8 cellular contexts compared by ENCODE assay signal in genomic region chr11:62540804-62541671, GRCh38. TPM values are rescaled to one million over a fixed set of nuclear protein-coding genes. Genes with fewer than 3 reads are reported as not detected.
DNase-seq lines count a peak whose midpoint lies in the region; ATAC-seq and TF ChIP-seq lines count a peak whose summit lies in the region.

No MANE protein-coding gene starts in this region.

- H3K4me3 ChIP-seq in CD4-positive, alpha-beta memory T cell (ENCODE audit: low read length in 2 of 2) = peak overlapping the region; percentile 42 to 43
- H3K4me3 ChIP-seq in IMR-90 (ENCODE audit: insufficient read depth, low read depth, low read length) = 0 out of 2 replicates have a peak overlapping the region, but pooled peaks have one; percentile 2
- peak overlapping the region; percentile 94 for H3K4me3 ChIP-seq in adipocyte (ENCODE audit: low read length)
- peak overlapping the region; percentile 0 to 96 for H3K4me3 ChIP-seq in mesenchymal stem cell (ENCODE audit: insufficient read depth in 1 of 2, low read depth in 1 of 2, low read length in 2 of 2)

- H3K18ac ChIP-seq in IMR-90 (ENCODE audit: low read depth, low read length) (0 out of 2 replicates have a peak overlapping the region, but pooled peaks have one; percentile 7), mesenchymal stem cell (ENCODE audit: low read depth in 1 of 2, low read length in 2 of 2) (peak overlapping the region; percentile 0 to 22)

- H3K9ac ChIP-seq in IMR-90 (ENCODE audit: low read depth, low read length) (peak overlapping the region; percentile 49; the same call in 1 of the 2 replicates), adipocyte (ENCODE audit: low read length) (peak overlapping the region; percentile 100), mesenchymal stem cell (ENCODE audit: low read length) (peak overlapping the region; percentile 98)

- no peak for TF ChIP-seq CTCF in IMR-90 (conservative IDR thresholded peaks at IDR 0.05; ENCODE audit: low read depth, low read length)

- no TSS peak for BruUV-seq in IMR-90 (replicated peaks; lab: Mats Ljungman, UMichigan)

- H2AFZ ChIP-seq in IMR-90 (replicated peaks; ENCODE audit: low read length, poor library complexity) = no peak overlapping the region
- H2AFZ ChIP-seq in mesenchymal stem cell (ENCODE audit: low read depth, low read length) = no peak overlapping the region

- H3K4me1 Mint-ChIP-seq in CD4-positive, alpha-beta memory T cell = peaks cover 47 to 83% (median 62%) of the 10 kb centered on the region in 4 donors

- intact Hi-C loops in CD4-positive, alpha-beta memory T cell (cut with micrococcal nuclease) = no loop called here
- intact Hi-C loops in IMR-90 (cut with micrococcal nuclease) = loop anchor here (5.0 kb wide), 1 partner anchor 34 kb away; no protein-coding TSS in a partner anchor

- TF ChIP-seq RAD21 in IMR-90 (IDR thresholded peaks at IDR 0.05; ENCODE audit: low read length) = no peak

- peak overlapping the region; percentile 93 to 99 (median 98) for H3K27ac Mint-ChIP-seq in CD4-positive, alpha-beta memory T cell

- no peak overlapping the region for H2BK15ac ChIP-seq in IMR-90 (ENCODE audit: low read depth, low read length)
- H2BK15ac ChIP-seq in mesenchymal stem cell (ENCODE audit: low read depth, poor library complexity, severe bottlenecking) = no peak overlapping the region

- peaks cover 0 to 28% of the 10 kb centered on the region in 2 experiments; a peak in 2 of 4 replicates for H3K79me1 ChIP-seq in IMR-90 (ENCODE audit: low read depth in 1 of 2, low read length in 2 of 2)
- no peaks in the 10 kb centered on the region for H3K79me1 ChIP-seq in mesenchymal stem cell (replicated peaks; ENCODE audit: low read length, poor library complexity, severe bottlenecking)

- H3K27ac ChIP-seq in CD4-positive, alpha-beta memory T cell (ENCODE audit: low read depth, low read length) = peak overlapping the region; percentile 97
- H3K27ac ChIP-seq in IMR-90 (ENCODE audit: insufficient read depth, low read length) (peak overlapping the region; percentile 54), mesenchymal stem cell (ENCODE audit: low read length, poor library complexity, severe bottlenecking) (peak overlapping the region; percentile 82)

- H4K91ac ChIP-seq in IMR-90 (ENCODE audit: insufficient read depth, low read depth, low read length) = no peak overlapping the region
- H4K91ac ChIP-seq in mesenchymal stem cell (ENCODE audit: low read length) = peak overlapping the region; percentile 2

- H3K36me3 ChIP-seq in CD4-positive, alpha-beta memory T cell (ENCODE audit: insufficient read depth, low read length) = peaks cover 10% of the 10 kb centered on the region
- H3K36me3 ChIP-seq in IMR-90 (ENCODE audit: control insufficient read depth, insufficient read depth, low read length) (peaks cover 23% of the 10 kb centered on the region), adipocyte (ENCODE audit: control insufficient read depth, insufficient read depth, low read length, severe bottlenecking) (peaks cover 5% of the 10 kb centered on the region), mesenchymal stem cell (ENCODE audit: control insufficient read depth in 1 of 2, insufficient read depth in 2 of 2, low read depth in 1 of 2, low read length in 2 of 2) (peaks cover 21 to 60% of the 10 kb centered on the region in 2 experiments)

- peak overlapping the region; percentile 65 for H3K4me2 ChIP-seq in IMR-90 (ENCODE audit: low read depth, low read length)
- H3K4me2 ChIP-seq in mesenchymal stem cell (ENCODE audit: low read length, poor library complexity, severe bottlenecking) = peak overlapping the region; percentile 64

- ATAC-seq in GM19438 (IDR thresholded peaks at IDR 0.05; ENCODE audit: low read depth, unreplicated experiment) (peak; percentile 53), IMR-90 (ENCODE audit: low read depth) (no peak)

- peak overlapping the region; percentile 75 for H2AK9ac ChIP-seq in IMR-90 (replicated peaks; ENCODE audit: low read depth, low read length, poor library complexity)

- H3K56ac ChIP-seq in IMR-90 (ENCODE audit: extremely low read depth, insufficient read depth, low read length) = peak overlapping the region; percentile 10; the same call in 1 of the 2 replicates

- peaks cover 0 to 4% (median 0%) of the 10 kb centered on the region in 8 donors for H3K9me3 Mint-ChIP-seq in CD4-positive, alpha-beta memory T cell

- peaks cover 75% of the 10 kb centered on the region for H3K4me1 ChIP-seq in CD4-positive, alpha-beta memory T cell (ENCODE audit: insufficient read depth, low read length)
- H3K4me1 ChIP-seq in IMR-90 (ENCODE audit: control insufficient read depth, insufficient read depth, low read length) (peaks cover 50% of the 10 kb centered on the region), adipocyte (ENCODE audit: control insufficient read depth, insufficient read depth, low read length) (peaks cover 62% of the 10 kb centered on the region), mesenchymal stem cell (ENCODE audit: control insufficient read depth, insufficient read depth, low read depth, low read length) (peaks cover 51% of the 10 kb centered on the region)

- no peak overlapping the region for H4K5ac ChIP-seq in IMR-90 (ENCODE audit: low read depth, low read length)

- H3K27me3 Mint-ChIP-seq in CD4-positive, alpha-beta memory T cell = no peaks in the 10 kb centered on the region

- H3K23ac ChIP-seq in IMR-90 (ENCODE audit: low read depth, low read length) (peak overlapping the region; percentile 74), mesenchymal stem cell (ENCODE audit: low read length in 2 of 2) (no peak overlapping the region)

- peaks cover 95% of the 10 kb centered on the region for H4K20me1 ChIP-seq in IMR-90 (ENCODE audit: insufficient read depth, low read length)

- peaks cover 19% of the 10 kb centered on the region for H3K9me1 ChIP-seq in IMR-90 (ENCODE audit: insufficient read depth, low read length)

- CTCF ChIA-PET in CD4-positive, alpha-beta memory T cell (lab: Charles Lee; ENCODE audit: partially characterized antibody) = interaction anchor here (1.1 to 13.4 kb wide), 5 partner anchors 15 to 147 kb away, joined by 4 to 450 read pairs (median 35); no protein-coding TSS in a partner anchor
- CTCF ChIA-PET in IMR-90 (lab: Yijun Ruan, JAX) = interaction anchor here (1.0 to 4.1 kb wide), 6 partner anchors 16 to 146 kb away, joined by 3 to 31 read pairs (median 8); no protein-coding TSS in a partner anchor

- dilution Hi-C loops in IMR-90 (cut with HindIII; ENCODE audit: low sequenced_read_pairs, unreplicated experiment) = no loop called here

- no peaks in the 10 kb centered on the region for H3K9me3 ChIP-seq in CD4-positive, alpha-beta memory T cell (ENCODE audit: control insufficient read depth in 1 of 2, low read length in 2 of 2)
- H3K9me3 ChIP-seq in IMR-90 (ENCODE audit: control insufficient read depth, insufficient read depth, low read length) (no peaks in the 10 kb centered on the region), adipocyte (ENCODE audit: control insufficient read depth, low read length) (no peaks in the 10 kb centered on the region), mesenchymal stem cell (ENCODE audit: control insufficient read depth, low read length) (no peaks in the 10 kb centered on the region)

- peak overlapping the region; percentile 97 to 99 (median 98) for H3K4me3 Mint-ChIP-seq in CD4-positive, alpha-beta memory T cell

- H2AK5ac ChIP-seq in IMR-90 (ENCODE audit: low read depth, low read length) (peak overlapping the region; percentile 53; the same call in 1 of the 2 replicates), mesenchymal stem cell (ENCODE audit: low read length, severe bottlenecking) (peak overlapping the region; percentile 75)

- WGBS in IMR-90 (ENCODE audit: extremely low coverage in 2 of 2, insufficient read length in 1 of 2), 2 experiments = 57% methylated on average over 1 of the region's 16 CpGs; no CpG with 5 or more reads in 1 of the 2 experiments
- WGBS in mesenchymal stem cell = 42% methylated on average over 16 of the region's 16 CpGs

- H2BK120ac ChIP-seq in IMR-90 (ENCODE audit: low read depth, low read length) = no peak overlapping the region
- H2BK120ac ChIP-seq in mesenchymal stem cell (ENCODE audit: low read depth, low read length) = no peak overlapping the region

- peak in 2 of 5 donors; percentile 32 to 55 for DNase-seq in CD4-positive, alpha-beta memory T cell
- peak; percentile 4 for DNase-seq in IMR-90
- DNase-seq in adipocyte (ENCODE audit: low read depth) = no peak
- peak; percentile 30 for DNase-seq in mesenchymal stem cell
- DNase-seq in NCI-H345 (lab: John Stamatoyannopoulos, UW) = no peak
- no peak for DNase-seq in NCI-H524 (lab: John Stamatoyannopoulos, UW)
- DNase-seq in NCI-H1930 (lab: John Stamatoyannopoulos, UW) = no peak

- H3K36me3 Mint-ChIP-seq in CD4-positive, alpha-beta memory T cell = peaks cover 15 to 59% of the 10 kb centered on the region in 2 donors

- in situ Hi-C loops in IMR-90 (cut with MboI; ENCODE audit: low sequenced_read_pairs) = no loop called here

- H3K14ac ChIP-seq in IMR-90 (replicated peaks; ENCODE audit: low read depth, low read length) (peak overlapping the region; percentile 5; the same call in 1 of the 2 replicates), mesenchymal stem cell (ENCODE audit: low read length in 2 of 2) (peak overlapping the region in 1 of 2 experiments; percentile 5)

- H4K8ac ChIP-seq in IMR-90 (ENCODE audit: low read depth in 2 of 2, low read length in 2 of 2) (0 out of 4 replicates have a peak overlapping the region, but pooled peaks of 1 of the 2 experiments have one; percentile 12), mesenchymal stem cell (ENCODE audit: low read length) (no peak overlapping the region)

- no peaks in the 10 kb centered on the region for H3K27me3 ChIP-seq in CD4-positive, alpha-beta memory T cell (ENCODE audit: insufficient read depth, low read length)
- H3K27me3 ChIP-seq in IMR-90 (ENCODE audit: control insufficient read depth, insufficient read depth, low read length) (no peaks in the 10 kb centered on the region), adipocyte (replicated peaks; ENCODE audit: control insufficient read depth, insufficient read depth, low read length) (no peaks in the 10 kb centered on the region), mesenchymal stem cell (ENCODE audit: control insufficient read depth in 1 of 2, insufficient read depth in 1 of 2, low read length in 2 of 2) (no peaks in the 10 kb centered on the region)

- H3K4ac ChIP-seq in IMR-90 (ENCODE audit: low read depth, low read length) (peak overlapping the region; percentile 50), mesenchymal stem cell (ENCODE audit: low read depth in 1 of 2, low read length in 2 of 2) (no peak overlapping the region)

- POLR2A ChIA-PET in CD4-positive, alpha-beta memory T cell (lab: Charles Lee; ENCODE audit: partially characterized antibody) = interaction anchor here (0.9 to 16.0 kb wide), 6 partner anchors 7 to 114 kb away, joined by 3 to 751 read pairs (median 4); partner anchors contain the start of gene TUT1
- POLR2A ChIA-PET in IMR-90 (lab: Charles Lee; ENCODE audit: unreplicated experiment) = no interaction called here

- TF ChIP-seq POLR2A in IMR-90 (IDR thresholded peaks at IDR 0.05; ENCODE audit: low read depth, low read length) = no peak

- peak overlapping the region; percentile 59 for H2BK5ac ChIP-seq in IMR-90 (ENCODE audit: low read depth, low read length, poor library complexity, severe bottlenecking)
- no peak overlapping the region for H2BK5ac ChIP-seq in mesenchymal stem cell (ENCODE audit: low read depth, low read length, poor library complexity, severe bottlenecking)

- H2BK12ac ChIP-seq in mesenchymal stem cell (ENCODE audit: low read length in 2 of 2) = no peak overlapping the region

- H2BK20ac ChIP-seq in IMR-90 (ENCODE audit: low read depth, low read length) = no peak overlapping the region

RNA-seq across cellular contexts. Expression of gene AHNAK, which starts 5.6 kb away (rescaled TPM):
- 100 to 1,000 TPM; 559 to 573 TPM for total RNA-seq in CD4-positive, alpha-beta memory T cell
- 100 to 1,000 TPM in 1 of 2 donors, 10 to 100 TPM in 1; 23.5 to 186 TPM for polyA plus RNA-seq in CD4-positive, alpha-beta memory T cell
- 695 and 735 TPM in 2 replicates for total RNA-seq in IMR-90 (2012; rRNA removed)
- polyA plus RNA-seq in IMR-90 (2012; rRNA removed) = 80.7 and 95.1 TPM in 2 replicates
- polyA plus RNA-seq in IMR-90 (2012; cell fraction: cytosol; rRNA removed) = 22.8 and 36.6 TPM in 2 replicates
- 45.0 and 186 TPM in 2 replicates for polyA plus RNA-seq in IMR-90 (2012; cell fraction: nucleus; rRNA removed; ENCODE audit: low replicate concordance)
- polyA plus RNA-seq in mesenchymal stem cell (2013, experiment 1 of 2) = 71.8 TPM
- polyA plus RNA-seq in mesenchymal stem cell (2013, experiment 2 of 2) = 65.2 TPM

RNA-seq across cellular contexts. Expression of gene EEF1G, which starts 32.7 kb away (rescaled TPM):
- total RNA-seq in CD4-positive, alpha-beta memory T cell = 1,000 to 10,000 TPM; 1,815 to 1,855 TPM
- 1,000 to 10,000 TPM; 1,453 to 1,910 TPM for polyA plus RNA-seq in CD4-positive, alpha-beta memory T cell
- 1,598 and 1,857 TPM in 2 replicates for total RNA-seq in IMR-90 (2012; rRNA removed)
- polyA plus RNA-seq in IMR-90 (2012; rRNA removed) = 1,684 and 1,697 TPM in 2 replicates
- 1,447 and 1,704 TPM in 2 replicates for polyA plus RNA-seq in IMR-90 (2012; cell fraction: cytosol; rRNA removed)
- polyA plus RNA-seq in IMR-90 (2012; cell fraction: nucleus; rRNA removed; ENCODE audit: low replicate concordance) = 506 and 710 TPM in 2 replicates
- polyA plus RNA-seq in mesenchymal stem cell (2013, experiment 1 of 2) = 1,160 TPM
- polyA plus RNA-seq in mesenchymal stem cell (2013, experiment 2 of 2) = 1,130 TPM

RNA-seq across cellular contexts. Expression of gene TUT1, which starts 50.3 kb away (rescaled TPM):
- 10 to 100 TPM; 37.7 to 38.1 TPM for total RNA-seq in CD4-positive, alpha-beta memory T cell
- 10 to 100 TPM; 14.6 to 19.7 TPM for polyA plus RNA-seq in CD4-positive, alpha-beta memory T cell
- total RNA-seq in IMR-90 (2012; rRNA removed) = 3.3 and 4.3 TPM in 2 replicates
- 10.1 TPM in 2 replicates for polyA plus RNA-seq in IMR-90 (2012; rRNA removed)
- 8.4 and 9.3 TPM in 2 replicates for polyA plus RNA-seq in IMR-90 (2012; cell fraction: cytosol; rRNA removed)
- polyA plus RNA-seq in IMR-90 (2012; cell fraction: nucleus; rRNA removed; ENCODE audit: low replicate concordance) = 42.6 and 48.7 TPM in 2 replicates
- 6.3 TPM for polyA plus RNA-seq in mesenchymal stem cell (2013, experiment 1 of 2)
- 6.5 TPM for polyA plus RNA-seq in mesenchymal stem cell (2013, experiment 2 of 2)

Comparison
In these comparisons a context has a peak if more than half of its experiments do, and no peak if none do; other contexts are left out.
1. DNase-seq: peak in IMR-90 (single experiment) and mesenchymal stem cell (single experiment); none in adipocyte (single experiment), NCI-H345 (single experiment), NCI-H524 (0 of 2) and NCI-H1930 (0 of 2).
2. H3K4me3 ChIP-seq: peak in every context shown above with its lines; median percentile 94 in adipocyte; 48 in mesenchymal stem cell; 42 in CD4-positive, alpha-beta memory T cell; 2 in IMR-90.
3. H3K9ac ChIP-seq: peak in every context shown above with its lines; median percentile 100 in adipocyte; 98 in mesenchymal stem cell; 49 in IMR-90.
4. Peak in every context shown above with its lines, with median percentiles within 50 percentile points of each other: H3K27ac ChIP-seq.